ENCODE assay signal across 12 cellular contexts in genomic region chr12:22312336-22312735, GRCh38. TPM values are rescaled to one million over a fixed set of nuclear protein-coding genes. Genes with fewer than 3 reads are reported as not detected.
A peak's percentile ranks its signal among the peaks of the same experiment; 100 is the strongest.
DNase-seq lines count a peak whose midpoint lies in the region; ATAC-seq and TF ChIP-seq lines count a peak whose summit lies in the region.
"Had no signal": no experiment of that assay in that cellular context is flagged by ENCODE, and none has a peak within 500 bp of the region (broad histone marks: within the 10 kb centered on the region; RNA-seq: fewer than 3 reads in every experiment).

No MANE protein-coding gene starts in this region.

- no peaks in the 10 kb centered on the region for H3K9me3 ChIP-seq in OCI-LY7 (ENCODE audit: low read length)
- H3K9me3 ChIP-seq: SJSA1 had no signal

- H3K79me2 ChIP-seq in OCI-LY7 (ENCODE audit: insufficient read depth, low read depth, low read length): no peaks in the 10 kb centered on the region

- no peaks in the 10 kb centered on the region for H3K4me1 ChIP-seq in OCI-LY7 (ENCODE audit: insufficient read depth, low read length, poor library complexity, severe bottlenecking)
- H3K4me1 ChIP-seq: SJSA1 had no signal

- H3K27ac ChIP-seq in OCI-LY7 (ENCODE audit: low read depth, low read length, poor library complexity, severe bottlenecking): no peak overlapping the region
- H3K27ac ChIP-seq: SJSA1 had no signal

- H3K4me3 ChIP-seq in OCI-LY7 (ENCODE audit: low read depth, low read length, poor library complexity, severe bottlenecking): no peak overlapping the region
- H3K4me3 ChIP-seq: SJSA1 had no signal

- no peak for TF ChIP-seq CTCF in OCI-LY7 (conservative IDR thresholded peaks at IDR 0.05; ENCODE audit: low read length)

- BruUV-seq in OCI-LY7 (replicated peaks; lab: Mats Ljungman, UMichigan): no TSS peak

- intact Hi-C loops in OCI-LY7 (cut with micrococcal nuclease; ENCODE audit: unreplicated experiment): no loop called here

- no peaks in the 10 kb centered on the region for H3K36me3 ChIP-seq in OCI-LY7 (ENCODE audit: insufficient read depth, low read length)
- H3K36me3 ChIP-seq: SJSA1 had no signal

- ATAC-seq in GM18517 (IDR thresholded peaks at IDR 0.05; ENCODE audit: unreplicated experiment): no peak

- no peaks in the 10 kb centered on the region for H3K9me2 ChIP-seq in OCI-LY7 (ENCODE audit: insufficient read depth, low read length)

- no peaks in the 10 kb centered on the region for H4K20me1 ChIP-seq in OCI-LY7 (ENCODE audit: insufficient read depth, low read length)

- DNase-seq in AG08395 (ENCODE audit: low spot score) (peak; percentile 55), RPMI7951 (ENCODE audit: low read depth) (peak; percentile 89), fibroblast of gingiva (ENCODE audit: low read depth) (peak; percentile 82), middle frontal gyrus (ENCODE audit: extremely low spot score, low spot score) (peak; percentile 73), OCI-LY7 (ENCODE audit: low spot score) (no peak), AML-193 (lab: John Stamatoyannopoulos, UW) (no peak), DMS79 (lab: John Stamatoyannopoulos, UW) (no peak)
- DNase-seq: activated CD4-positive, alpha-beta T cell treated with anti-CD3 and anti-CD28 coated beads, Interleukin-2, amount 50 U/mL, for 1 hour; naive B cell; NCI-H187 treated with DMSO at 0.1 percent for 48 hours had no signal

- H3K4me2 ChIP-seq in OCI-LY7 (ENCODE audit: low read length): no peak overlapping the region

- H2AFZ ChIP-seq in OCI-LY7 (ENCODE audit: low read length): no peak overlapping the region

- CTCF ChIA-PET in OCI-LY7 (lab: Charles Lee; ENCODE audit: unreplicated experiment): no interaction called here

- POLR2A ChIA-PET in OCI-LY7 (lab: Charles Lee): no interaction called here

RNA-seq across cellular contexts. Expression of gene ST8SIA1, which starts 22.2 kb away (rescaled TPM):
- total RNA-seq in RPMI7951 (2014; rRNA removed; shearing (Covaris generic)): 1.7 and 2.6 TPM in 2 replicates
- total RNA-seq in OCI-LY7 (2014; rRNA removed; shearing (Covaris generic)): not detected in 2 replicates
- not detected in 2 replicates for total RNA-seq in OCI-LY7 (2022)
- total RNA-seq: SJSA1 had no signal

Comparison
In these comparisons a context has a peak if more than half of its experiments do, and no peak if none do; other contexts are left out.
1. DNase-seq: peak in AG08395 (single experiment), RPMI7951 (single experiment), fibroblast of gingiva (single experiment) and middle frontal gyrus (single experiment); none in OCI-LY7 (single experiment), AML-193 (0 of 2) and DMS79 (single experiment).